Comparison of ENCODE assay signal across 8 cellular contexts in the genomic region with DNA sequence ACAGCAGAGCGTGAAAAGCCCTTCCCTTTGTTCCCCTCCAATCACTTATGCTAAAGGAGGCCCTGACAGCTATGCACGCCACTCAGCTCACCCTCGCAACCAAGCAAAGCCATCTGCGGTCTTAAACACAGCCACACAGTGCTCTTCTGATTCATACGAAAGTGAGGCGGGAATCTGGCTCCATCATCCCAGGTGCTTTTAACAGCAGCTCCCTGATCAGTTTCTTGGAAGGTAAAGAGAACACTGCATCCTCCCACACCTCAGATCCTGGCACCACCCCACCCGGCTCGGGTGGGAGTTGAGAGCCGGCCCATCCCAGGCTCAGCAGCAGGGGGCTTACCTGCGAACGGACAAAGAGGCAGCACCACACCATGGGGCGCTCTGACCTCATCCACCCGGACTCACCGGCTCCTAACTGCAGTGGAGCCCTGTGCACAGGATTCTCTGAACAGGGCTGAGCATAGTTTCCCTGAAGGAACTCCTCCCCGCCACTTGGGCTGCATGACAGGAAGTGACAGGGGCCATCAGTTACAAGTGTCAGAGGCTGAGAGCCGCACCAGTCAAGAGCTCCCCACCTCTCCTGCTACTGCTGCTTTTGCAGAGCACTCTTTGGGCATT.
DNase-seq lines count a peak whose midpoint lies in the region; ATAC-seq and TF ChIP-seq lines count a peak whose summit lies in the region.

No MANE protein-coding gene starts in this region.

- H3K27me3 ChIP-seq in esophagus squamous epithelium: no peaks in the 10 kb centered on the region

- intact Hi-C loops in activated CD4-positive, alpha-beta T cell treated with anti-CD3 and anti-CD28 coated beads, Interleukin-2, amount 10 ng/mL, durations not matched to agents 24 days and 14 days (cut with micrococcal nuclease): loop anchor here (1.0 to 2.0 kb wide), 8 partner anchors 21 to 213 kb away; no protein-coding TSS in a partner anchor
- intact Hi-C loops in esophagus squamous epithelium (cut with DNase I): no loop called here

- H3K4me3 ChIP-seq in esophagus squamous epithelium: peak overlapping the region; percentile 10 to 54 (median 32)

- peak overlapping the region; percentile 89 for H3K4me3 Mint-ChIP-seq in activated CD4-positive, alpha-beta T cell treated with anti-CD3 and anti-CD28 coated beads, Interleukin-2, amount 10 ng/mL, durations not matched to agents 24 days and 14 days
- H3K4me3 Mint-ChIP-seq in endothelial cell (ENCODE audit: unreplicated experiment): no peak overlapping the region

- peak overlapping the region; percentile 90 for H3K27ac Mint-ChIP-seq in activated CD4-positive, alpha-beta T cell treated with anti-CD3 and anti-CD28 coated beads, Interleukin-2, amount 10 ng/mL, durations not matched to agents 24 days and 14 days
- no peak overlapping the region for H3K27ac Mint-ChIP-seq in endothelial cell (ENCODE audit: unreplicated experiment)

- peaks cover 66% of the 10 kb centered on the region for H3K4me1 Mint-ChIP-seq in activated CD4-positive, alpha-beta T cell treated with anti-CD3 and anti-CD28 coated beads, Interleukin-2, amount 10 ng/mL, durations not matched to agents 24 days and 14 days
- H3K4me1 Mint-ChIP-seq in endothelial cell (ENCODE audit: unreplicated experiment): peaks cover 32% of the 10 kb centered on the region

- TF ChIP-seq POLR2A in esophagus squamous epithelium (IDR thresholded peaks at IDR 0.05): peak in 1 of 4 donors; percentile 17

- peak overlapping the region; percentile 42 to 74 (median 60) for H3K27ac ChIP-seq in esophagus squamous epithelium

- H3K4me1 ChIP-seq in esophagus squamous epithelium: peaks cover 0 to 18% (median 5%) of the 10 kb centered on the region in 3 donors

- 52 to 78% methylated on average over 6 to 7 of the region's 16 CpGs for WGBS in esophagus squamous epithelium, 2 donors

- no peaks in the 10 kb centered on the region for H3K9me3 Mint-ChIP-seq in activated CD4-positive, alpha-beta T cell treated with anti-CD3 and anti-CD28 coated beads, Interleukin-2, amount 10 ng/mL, durations not matched to agents 24 days and 14 days
- no peaks in the 10 kb centered on the region for H3K9me3 Mint-ChIP-seq in endothelial cell (ENCODE audit: unreplicated experiment)

- no peaks in the 10 kb centered on the region for H3K9me3 ChIP-seq in esophagus squamous epithelium

- in situ Hi-C loops in KBM-7 (cut with MboI; ENCODE audit: low pct_unique_long_range_greater_than_20kb, low sequenced_read_pairs): no loop called here

- ATAC-seq in GM19455 (IDR thresholded peaks at IDR 0.05; ENCODE audit: unreplicated experiment): peak; percentile 51

- H3K36me3 Mint-ChIP-seq in activated CD4-positive, alpha-beta T cell treated with anti-CD3 and anti-CD28 coated beads, Interleukin-2, amount 10 ng/mL, durations not matched to agents 24 days and 14 days (ENCODE audit: low read depth): peaks cover 5% of the 10 kb centered on the region
- H3K36me3 Mint-ChIP-seq in endothelial cell (ENCODE audit: low read depth, unreplicated experiment): no peaks in the 10 kb centered on the region

- DNase-seq in Ammon's horn (ENCODE audit: low spot score) (peak; percentile 55), KBM-7 (peak; percentile 74), esophagus squamous epithelium (lab: John Stamatoyannopoulos, UW) (no peak), endothelial cell (ENCODE audit: low spot score) (no peak), AG20443 (ENCODE audit: low spot score) (no peak)
- DNase-seq in activated CD4-positive, alpha-beta T cell treated with anti-CD3 and anti-CD28 coated beads, Interleukin-2, amount 10 ng/mL, durations not matched to agents 24 days and 14 days: peak; percentile 93
- peak; percentile 61 to 64 for DNase-seq in stimulated activated CD4-positive, alpha-beta T cell treated with anti-CD3 and anti-CD28 coated beads, Interleukin-4, amount 100 ng/mL, for 48 hours (ENCODE audit: low read depth in 2 of 2)

- H3K36me3 ChIP-seq in esophagus squamous epithelium: no peaks in the 10 kb centered on the region

- no peaks in the 10 kb centered on the region for H3K27me3 Mint-ChIP-seq in activated CD4-positive, alpha-beta T cell treated with anti-CD3 and anti-CD28 coated beads, Interleukin-2, amount 10 ng/mL, durations not matched to agents 24 days and 14 days
- no peaks in the 10 kb centered on the region for H3K27me3 Mint-ChIP-seq in endothelial cell (ENCODE audit: unreplicated experiment)

- TF ChIP-seq CTCF in esophagus squamous epithelium (IDR thresholded peaks at IDR 0.05) (peak in 1 of 6 experiments; percentile 10), endothelial cell (IDR thresholded peaks at IDR 0.05; ENCODE audit: unreplicated experiment) (no peak)

Comparison
In these comparisons a context has a peak if more than half of its experiments do, and no peak if none do; other contexts are left out.
1. DNase-seq: peak in Ammon's horn (single experiment), KBM-7 (single experiment), activated CD4-positive, alpha-beta T cell treated with anti-CD3 and anti-CD28 coated beads, Interleukin-2, amount 10 ng/mL, durations not matched to agents 24 days and 14 days (single experiment) and stimulated activated CD4-positive, alpha-beta T cell treated with anti-CD3 and anti-CD28 coated beads, Interleukin-4, amount 100 ng/mL, for 48 hours (2 of 2); none in esophagus squamous epithelium (single experiment), endothelial cell (single experiment) and AG20443 (single experiment).